In the genomic region with DNA sequence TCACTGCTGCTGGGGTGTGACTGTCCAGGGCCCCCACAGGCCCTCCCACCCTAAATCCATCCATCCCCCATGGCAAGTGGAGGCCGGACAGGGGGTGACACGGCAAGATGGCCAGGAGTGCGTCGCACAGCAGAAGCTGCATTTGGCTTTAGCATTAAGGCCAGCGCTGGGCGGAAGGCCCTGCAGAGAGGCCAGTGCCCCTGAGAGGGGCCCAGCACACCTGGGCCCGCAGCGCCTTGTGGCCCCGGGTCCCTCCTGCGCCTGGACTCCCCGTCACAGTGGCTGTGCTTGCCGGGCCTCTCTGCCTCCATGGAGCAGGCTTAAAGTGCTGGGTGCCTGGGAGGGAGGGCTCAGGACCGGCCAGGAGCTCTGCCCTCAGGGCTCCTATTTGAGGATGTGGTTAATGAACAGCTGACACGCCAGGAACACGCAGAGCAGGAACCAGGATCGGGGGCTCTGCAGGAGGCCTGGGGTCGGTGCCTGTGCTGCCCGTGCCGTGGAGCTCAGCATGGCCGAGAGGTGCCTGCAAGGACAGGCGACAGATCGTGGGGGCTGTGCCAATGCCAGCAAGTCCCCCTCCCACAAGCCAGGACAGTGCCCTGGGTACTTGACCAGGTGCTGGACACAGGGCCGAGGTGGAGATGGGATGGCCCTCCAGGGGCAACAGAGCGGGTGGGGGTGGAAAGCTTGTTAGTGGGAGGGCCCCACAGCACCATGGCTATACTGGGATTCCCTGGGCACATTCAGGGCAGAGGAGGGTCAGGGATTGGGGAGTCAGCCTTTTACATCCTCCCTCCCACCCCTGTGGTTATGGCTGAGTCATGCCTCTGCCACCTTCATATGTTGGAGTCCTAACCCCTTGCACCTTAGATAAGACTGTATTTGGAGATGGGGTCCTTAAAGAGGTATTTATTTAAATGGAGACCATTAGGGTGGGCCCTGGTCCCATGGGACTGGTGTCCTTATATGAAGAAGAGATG, we compare ENCODE assay signal across 20 cellular contexts. TPM values are rescaled to one million over a fixed set of nuclear protein-coding genes. Genes with fewer than 3 reads are reported as not detected.
DNase-seq lines count a peak whose midpoint lies in the region; ATAC-seq and TF ChIP-seq lines count a peak whose summit lies in the region.
"Had no signal": no experiment of that assay in that cellular context is flagged by ENCODE, and none has a peak within 500 bp of the region (broad histone marks: within the 10 kb centered on the region; RNA-seq: fewer than 3 reads in every experiment).

No MANE protein-coding gene starts in this region.

- H3K4me3 ChIP-seq in right atrium auricular region (no peak overlapping the region), PC-9 (no peak overlapping the region), epithelial cell of esophagus (ENCODE audit: low read length) (no peak overlapping the region), upper lobe of right lung (no peak overlapping the region), BE2C (ENCODE audit: low read depth, low read length) (no peak overlapping the region)
- H3K4me3 ChIP-seq: A549, dorsolateral prefrontal cortex, esophagus squamous epithelium, mucosa of descending colon, tibial nerve had no signal

- no peaks in the 10 kb centered on the region for H3K4me1 ChIP-seq in right atrium auricular region
- no peaks in the 10 kb centered on the region; the same call in 1 of the 2 replicates for H3K4me1 ChIP-seq in PC-9 (replicated peaks; ENCODE audit: insufficient read depth)
- H3K4me1 ChIP-seq in upper lobe of right lung, result no peaks in the 10 kb centered on the region
- no peaks in the 10 kb centered on the region for H3K4me1 ChIP-seq in BE2C
- H3K4me1 ChIP-seq: A549 had no signal

- H3K79me2 ChIP-seq in PC-9 (ENCODE audit: low read depth), result no peaks in the 10 kb centered on the region

- no peak overlapping the region for H2AFZ ChIP-seq in PC-9

- intact Hi-C loops in Right ventricle myocardium superior (cut with DNase I), result loop anchor here (5.0 kb wide), 1 partner anchor 36 kb away; no protein-coding TSS in a partner anchor
- intact Hi-C loops in PC-9 (cut with micrococcal nuclease; ENCODE audit: unreplicated experiment), result no loop called here
- intact Hi-C loops in upper lobe of right lung (cut with DNase I), result no loop called here

- no TSS peak for BruUV-seq in PC-9 (replicated peaks; lab: Mats Ljungman, UMichigan)

- POLR2A ChIA-PET in PC-9 (lab: Charles Lee; ENCODE audit: unreplicated experiment), result interaction anchor here (0.6 kb wide), 1 partner anchor 13 kb away, joined by 4 read pairs; no protein-coding TSS in a partner anchor

- no peak for TF ChIP-seq CTCF in right atrium auricular region (IDR thresholded peaks at IDR 0.05)
- TF ChIP-seq CTCF in PC-9 (conservative IDR thresholded peaks at IDR 0.05), result no peak
- no peak for TF ChIP-seq CTCF in epithelial cell of esophagus (IDR thresholded peaks at IDR 0.05; ENCODE audit: insufficient read depth, low read depth, low read length, missing control alignments)
- no peak for TF ChIP-seq CTCF in upper lobe of right lung (IDR thresholded peaks at IDR 0.05)
- no peak for TF ChIP-seq CTCF in BE2C (IDR thresholded peaks at IDR 0.05; ENCODE audit: low read depth, low read length)

- H3K9me2 ChIP-seq in PC-9 (ENCODE audit: insufficient read depth), result no peaks in the 10 kb centered on the region

- ATAC-seq in Right ventricle myocardium superior (ENCODE audit: poor library complexity) (no peak), upper lobe of right lung (no peak)
- ATAC-seq: CD8-positive, alpha-beta T cell; mucosa of descending colon had no signal

- DNase-seq in Right ventricle myocardium superior (peak; percentile 16), right atrium auricular region (ENCODE audit: low spot score) (no peak), PC-9 (peak in 1 of 2 experiments; percentile 22), epithelial cell of esophagus (ENCODE audit: low read depth) (peak; percentile 33), upper lobe of right lung (peak; percentile 64), BE2C (no peak), KBM-7 (no peak), SKM-1 (lab: John Stamatoyannopoulos, UW; ENCODE audit: unreplicated experiment) (no peak)
- DNase-seq: activated CD8-positive, alpha-beta memory T cell treated with anti-CD3 and anti-CD28 coated beads for 24 hours; activated gamma-delta T cell; CD8-positive, alpha-beta T cell; esophagus squamous epithelium; kidney glomerular epithelial cell; mucosa of descending colon; NCI-H187; NCI-H510A treated with DMSO at 0.1 percent for 48 hours; nucleus accumbens had no signal

- H3K27me3 ChIP-seq in right atrium auricular region, result no peaks in the 10 kb centered on the region
- no peaks in the 10 kb centered on the region for H3K27me3 ChIP-seq in PC-9 (ENCODE audit: insufficient read depth, low read depth)
- H3K27me3 ChIP-seq in upper lobe of right lung, result no peaks in the 10 kb centered on the region
- no peaks in the 10 kb centered on the region for H3K27me3 ChIP-seq in BE2C

- H3K4me2 ChIP-seq in PC-9, result peak overlapping the region; percentile 31; the same call in 1 of the 2 replicates
- H3K4me2 ChIP-seq: A549 had no signal

- H3K27ac ChIP-seq in right atrium auricular region (no peak overlapping the region), PC-9 (no peak overlapping the region), upper lobe of right lung (no peak overlapping the region)
- H3K27ac ChIP-seq: esophagus squamous epithelium, tibial nerve had no signal

- H3K9me3 ChIP-seq in right atrium auricular region (no peaks in the 10 kb centered on the region), PC-9 (ENCODE audit: insufficient read depth, low read depth) (no peaks in the 10 kb centered on the region), upper lobe of right lung (no peaks in the 10 kb centered on the region), BE2C (no peaks in the 10 kb centered on the region)
- H3K9me3 ChIP-seq: A549, esophagus squamous epithelium, mucosa of descending colon, tibial nerve had no signal

- no peaks in the 10 kb centered on the region for H3F3A ChIP-seq in PC-9 (ENCODE audit: insufficient read depth, low read depth)

- in situ Hi-C loops in KBM-7 (cut with MboI; ENCODE audit: low pct_unique_long_range_greater_than_20kb, low sequenced_read_pairs), result no loop called here

- CTCF ChIA-PET in PC-9 (lab: Charles Lee), result no interaction called here

- H4K20me1 ChIP-seq in PC-9 (ENCODE audit: insufficient read depth), result no peaks in the 10 kb centered on the region

- H3K36me3 ChIP-seq in right atrium auricular region, result peaks cover 7% of the 10 kb centered on the region
- H3K36me3 ChIP-seq in PC-9 (ENCODE audit: low read depth), result no peaks in the 10 kb centered on the region
- peaks cover 6% of the 10 kb centered on the region for H3K36me3 ChIP-seq in upper lobe of right lung
- no peaks in the 10 kb centered on the region for H3K36me3 ChIP-seq in BE2C

RNA-seq across cellular contexts. Expression of a gene that starts 30.9 kb away (rescaled TPM):
- total RNA-seq in Right ventricle myocardium superior (12.8 TPM), right atrium auricular region (10 to 100 TPM; 12.2 to 15.3 TPM), PC-9 (2021) (58.4 and 78.8 TPM in 2 replicates), upper lobe of right lung (34.6 TPM)
- 134 TPM for polyA plus RNA-seq in BE2C (2012; ENCODE audit: insufficient read depth, insufficient read length, low read depth)

Comparison
In these comparisons a context has a peak if more than half of its experiments do, and no peak if none do; other contexts are left out.
1. DNase-seq: peak in Right ventricle myocardium superior (single experiment), epithelial cell of esophagus (single experiment) and upper lobe of right lung (single experiment); none in right atrium auricular region (single experiment), BE2C (single experiment), KBM-7 (single experiment) and SKM-1 (single experiment).